1 cellular context compared by ENCODE assay signal in the genomic region with DNA sequence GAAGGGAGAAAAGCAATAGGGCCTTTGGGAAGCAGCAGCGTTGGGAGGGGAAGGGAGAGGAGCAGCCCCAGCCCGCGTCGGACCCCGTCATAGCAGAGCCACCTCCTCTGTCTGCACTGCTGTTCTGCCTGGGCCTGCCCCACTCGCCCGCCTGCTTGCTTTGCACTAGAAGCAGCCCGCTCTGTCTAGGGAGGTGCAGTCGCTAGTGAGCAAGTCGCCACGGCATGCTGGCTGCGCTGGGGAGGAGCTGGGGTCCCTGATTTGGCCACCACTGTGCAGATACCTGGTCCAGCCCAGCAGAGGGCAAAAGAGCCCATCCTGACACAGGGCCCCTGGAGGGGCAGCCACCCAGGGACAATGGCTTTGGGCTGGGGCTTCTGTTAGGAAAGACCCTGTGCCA.
TF ChIP-seq lines count a peak whose summit lies in the region.

No MANE protein-coding gene starts in this region.

TF ChIP-seq in GM12878, 131 proteins besides CTCF, POLR2A, EP300 and RAD21:
- TF ChIP-seq GABPA (IDR thresholded peaks at IDR 0.05; ENCODE audit: low read depth) (no peak), ESRRA (IDR thresholded peaks at IDR 0.05; ENCODE audit: low read length) (no peak), MEF2B (IDR thresholded peaks at IDR 0.05; ENCODE audit: partially characterized antibody, poor library complexity, severe bottlenecking) (no peak), KAT2A (conservative IDR thresholded peaks at IDR 0.05; ENCODE audit: control insufficient read depth, low read depth, low read length) (no peak), CREB1 (IDR thresholded peaks at IDR 0.05; ENCODE audit: low read depth) (no peak), SIX5 (IDR thresholded peaks at IDR 0.05; ENCODE audit: low read depth, low read length, severe bottlenecking) (no peak), IKZF1 (conservative IDR thresholded peaks at IDR 0.05) (no peak), RCOR1 (conservative IDR thresholded peaks at IDR 0.05; ENCODE audit: low read depth, low read length) (no peak), JUND (IDR thresholded peaks at IDR 0.05; ENCODE audit: low read depth, low read length) (no peak), IKZF2 (IDR thresholded peaks at IDR 0.05) (no peak), CHD2 (IDR thresholded peaks at IDR 0.05; ENCODE audit: borderline replicate concordance, low read depth, low read length) (no peak)
- TF ChIP-seq, protein P1, sequence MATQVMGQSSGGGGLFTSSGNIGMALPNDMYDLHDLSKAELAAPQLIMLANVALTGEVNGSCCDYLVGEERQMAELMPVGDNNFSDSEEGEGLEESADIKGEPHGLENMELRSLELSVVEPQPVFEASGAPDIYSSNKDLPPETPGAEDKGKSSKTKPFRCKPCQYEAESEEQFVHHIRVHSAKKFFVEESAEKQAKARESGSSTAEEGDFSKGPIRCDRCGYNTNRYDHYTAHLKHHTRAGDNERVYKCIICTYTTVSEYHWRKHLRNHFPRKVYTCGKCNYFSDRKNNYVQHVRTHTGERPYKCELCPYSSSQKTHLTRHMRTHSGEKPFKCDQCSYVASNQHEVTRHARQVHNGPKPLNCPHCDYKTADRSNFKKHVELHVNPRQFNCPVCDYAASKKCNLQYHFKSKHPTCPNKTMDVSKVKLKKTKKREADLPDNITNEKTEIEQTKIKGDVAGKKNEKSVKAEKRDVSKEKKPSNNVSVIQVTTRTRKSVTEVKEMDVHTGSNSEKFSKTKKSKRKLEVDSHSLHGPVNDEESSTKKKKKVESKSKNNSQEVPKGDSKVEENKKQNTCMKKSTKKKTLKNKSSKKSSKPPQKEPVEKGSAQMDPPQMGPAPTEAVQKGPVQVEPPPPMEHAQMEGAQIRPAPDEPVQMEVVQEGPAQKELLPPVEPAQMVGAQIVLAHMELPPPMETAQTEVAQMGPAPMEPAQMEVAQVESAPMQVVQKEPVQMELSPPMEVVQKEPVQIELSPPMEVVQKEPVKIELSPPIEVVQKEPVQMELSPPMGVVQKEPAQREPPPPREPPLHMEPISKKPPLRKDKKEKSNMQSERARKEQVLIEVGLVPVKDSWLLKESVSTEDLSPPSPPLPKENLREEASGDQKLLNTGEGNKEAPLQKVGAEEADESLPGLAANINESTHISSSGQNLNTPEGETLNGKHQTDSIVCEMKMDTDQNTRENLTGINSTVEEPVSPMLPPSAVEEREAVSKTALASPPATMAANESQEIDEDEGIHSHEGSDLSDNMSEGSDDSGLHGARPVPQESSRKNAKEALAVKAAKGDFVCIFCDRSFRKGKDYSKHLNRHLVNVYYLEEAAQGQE (IDR thresholded peaks at IDR 0.05; ENCODE audit: low read depth, low read length), result no peak
- TF ChIP-seq, protein P2, sequence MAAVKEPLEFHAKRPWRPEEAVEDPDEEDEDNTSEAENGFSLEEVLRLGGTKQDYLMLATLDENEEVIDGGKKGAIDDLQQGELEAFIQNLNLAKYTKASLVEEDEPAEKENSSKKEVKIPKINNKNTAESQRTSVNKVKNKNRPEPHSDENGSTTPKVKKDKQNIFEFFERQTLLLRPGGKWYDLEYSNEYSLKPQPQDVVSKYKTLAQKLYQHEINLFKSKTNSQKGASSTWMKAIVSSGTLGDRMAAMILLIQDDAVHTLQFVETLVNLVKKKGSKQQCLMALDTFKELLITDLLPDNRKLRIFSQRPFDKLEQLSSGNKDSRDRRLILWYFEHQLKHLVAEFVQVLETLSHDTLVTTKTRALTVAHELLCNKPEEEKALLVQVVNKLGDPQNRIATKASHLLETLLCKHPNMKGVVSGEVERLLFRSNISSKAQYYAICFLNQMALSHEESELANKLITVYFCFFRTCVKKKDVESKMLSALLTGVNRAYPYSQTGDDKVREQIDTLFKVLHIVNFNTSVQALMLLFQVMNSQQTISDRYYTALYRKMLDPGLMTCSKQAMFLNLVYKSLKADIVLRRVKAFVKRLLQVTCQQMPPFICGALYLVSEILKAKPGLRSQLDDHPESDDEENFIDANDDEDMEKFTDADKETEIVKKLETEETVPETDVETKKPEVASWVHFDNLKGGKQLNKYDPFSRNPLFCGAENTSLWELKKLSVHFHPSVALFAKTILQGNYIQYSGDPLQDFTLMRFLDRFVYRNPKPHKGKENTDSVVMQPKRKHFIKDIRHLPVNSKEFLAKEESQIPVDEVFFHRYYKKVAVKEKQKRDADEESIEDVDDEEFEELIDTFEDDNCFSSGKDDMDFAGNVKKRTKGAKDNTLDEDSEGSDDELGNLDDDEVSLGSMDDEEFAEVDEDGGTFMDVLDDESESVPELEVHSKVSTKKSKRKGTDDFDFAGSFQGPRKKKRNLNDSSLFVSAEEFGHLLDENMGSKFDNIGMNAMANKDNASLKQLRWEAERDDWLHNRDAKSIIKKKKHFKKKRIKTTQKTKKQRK (IDR thresholded peaks at IDR 0.05; ENCODE audit: low read depth, low read length), result no peak
- TF ChIP-seq, protein P3, sequence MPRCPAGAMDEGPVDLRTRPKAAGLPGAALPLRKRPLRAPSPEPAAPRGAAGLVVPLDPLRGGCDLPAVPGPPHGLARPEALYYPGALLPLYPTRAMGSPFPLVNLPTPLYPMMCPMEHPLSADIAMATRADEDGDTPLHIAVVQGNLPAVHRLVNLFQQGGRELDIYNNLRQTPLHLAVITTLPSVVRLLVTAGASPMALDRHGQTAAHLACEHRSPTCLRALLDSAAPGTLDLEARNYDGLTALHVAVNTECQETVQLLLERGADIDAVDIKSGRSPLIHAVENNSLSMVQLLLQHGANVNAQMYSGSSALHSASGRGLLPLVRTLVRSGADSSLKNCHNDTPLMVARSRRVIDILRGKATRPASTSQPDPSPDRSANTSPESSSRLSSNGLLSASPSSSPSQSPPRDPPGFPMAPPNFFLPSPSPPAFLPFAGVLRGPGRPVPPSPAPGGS (IDR thresholded peaks at IDR 0.05; ENCODE audit: borderline replicate concordance, insufficient read depth, low read depth, low read length, poor library complexity, severe bottlenecking), result no peak
- TF ChIP-seq, protein P4, sequence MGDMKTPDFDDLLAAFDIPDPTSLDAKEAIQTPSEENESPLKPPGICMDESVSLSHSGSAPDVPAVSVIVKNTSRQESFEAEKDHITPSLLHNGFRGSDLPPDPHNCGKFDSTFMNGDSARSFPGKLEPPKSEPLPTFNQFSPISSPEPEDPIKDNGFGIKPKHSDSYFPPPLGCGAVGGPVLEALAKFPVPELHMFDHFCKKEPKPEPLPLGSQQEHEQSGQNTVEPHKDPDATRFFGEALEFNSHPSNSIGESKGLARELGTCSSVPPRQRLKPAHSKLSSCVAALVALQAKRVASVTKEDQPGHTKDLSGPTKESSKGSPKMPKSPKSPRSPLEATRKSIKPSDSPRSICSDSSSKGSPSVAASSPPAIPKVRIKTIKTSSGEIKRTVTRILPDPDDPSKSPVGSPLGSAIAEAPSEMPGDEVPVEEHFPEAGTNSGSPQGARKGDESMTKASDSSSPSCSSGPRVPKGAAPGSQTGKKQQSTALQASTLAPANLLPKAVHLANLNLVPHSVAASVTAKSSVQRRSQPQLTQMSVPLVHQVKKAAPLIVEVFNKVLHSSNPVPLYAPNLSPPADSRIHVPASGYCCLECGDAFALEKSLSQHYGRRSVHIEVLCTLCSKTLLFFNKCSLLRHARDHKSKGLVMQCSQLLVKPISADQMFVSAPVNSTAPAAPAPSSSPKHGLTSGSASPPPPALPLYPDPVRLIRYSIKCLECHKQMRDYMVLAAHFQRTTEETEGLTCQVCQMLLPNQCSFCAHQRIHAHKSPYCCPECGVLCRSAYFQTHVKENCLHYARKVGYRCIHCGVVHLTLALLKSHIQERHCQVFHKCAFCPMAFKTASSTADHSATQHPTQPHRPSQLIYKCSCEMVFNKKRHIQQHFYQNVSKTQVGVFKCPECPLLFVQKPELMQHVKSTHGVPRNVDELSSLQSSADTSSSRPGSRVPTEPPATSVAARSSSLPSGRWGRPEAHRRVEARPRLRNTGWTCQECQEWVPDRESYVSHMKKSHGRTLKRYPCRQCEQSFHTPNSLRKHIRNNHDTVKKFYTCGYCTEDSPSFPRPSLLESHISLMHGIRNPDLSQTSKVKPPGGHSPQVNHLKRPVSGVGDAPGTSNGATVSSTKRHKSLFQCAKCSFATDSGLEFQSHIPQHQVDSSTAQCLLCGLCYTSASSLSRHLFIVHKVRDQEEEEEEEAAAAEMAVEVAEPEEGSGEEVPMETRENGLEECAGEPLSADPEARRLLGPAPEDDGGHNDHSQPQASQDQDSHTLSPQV (IDR thresholded peaks at IDR 0.05), result no peak
- TF ChIP-seq, protein P5, sequence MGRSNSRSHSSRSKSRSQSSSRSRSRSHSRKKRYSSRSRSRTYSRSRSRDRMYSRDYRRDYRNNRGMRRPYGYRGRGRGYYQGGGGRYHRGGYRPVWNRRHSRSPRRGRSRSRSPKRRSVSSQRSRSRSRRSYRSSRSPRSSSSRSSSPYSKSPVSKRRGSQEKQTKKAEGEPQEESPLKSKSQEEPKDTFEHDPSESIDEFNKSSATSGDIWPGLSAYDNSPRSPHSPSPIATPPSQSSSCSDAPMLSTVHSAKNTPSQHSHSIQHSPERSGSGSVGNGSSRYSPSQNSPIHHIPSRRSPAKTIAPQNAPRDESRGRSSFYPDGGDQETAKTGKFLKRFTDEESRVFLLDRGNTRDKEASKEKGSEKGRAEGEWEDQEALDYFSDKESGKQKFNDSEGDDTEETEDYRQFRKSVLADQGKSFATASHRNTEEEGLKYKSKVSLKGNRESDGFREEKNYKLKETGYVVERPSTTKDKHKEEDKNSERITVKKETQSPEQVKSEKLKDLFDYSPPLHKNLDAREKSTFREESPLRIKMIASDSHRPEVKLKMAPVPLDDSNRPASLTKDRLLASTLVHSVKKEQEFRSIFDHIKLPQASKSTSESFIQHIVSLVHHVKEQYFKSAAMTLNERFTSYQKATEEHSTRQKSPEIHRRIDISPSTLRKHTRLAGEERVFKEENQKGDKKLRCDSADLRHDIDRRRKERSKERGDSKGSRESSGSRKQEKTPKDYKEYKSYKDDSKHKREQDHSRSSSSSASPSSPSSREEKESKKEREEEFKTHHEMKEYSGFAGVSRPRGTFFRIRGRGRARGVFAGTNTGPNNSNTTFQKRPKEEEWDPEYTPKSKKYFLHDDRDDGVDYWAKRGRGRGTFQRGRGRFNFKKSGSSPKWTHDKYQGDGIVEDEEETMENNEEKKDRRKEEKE (IDR thresholded peaks at IDR 0.05), result no peak
